In the genomic region with DNA sequence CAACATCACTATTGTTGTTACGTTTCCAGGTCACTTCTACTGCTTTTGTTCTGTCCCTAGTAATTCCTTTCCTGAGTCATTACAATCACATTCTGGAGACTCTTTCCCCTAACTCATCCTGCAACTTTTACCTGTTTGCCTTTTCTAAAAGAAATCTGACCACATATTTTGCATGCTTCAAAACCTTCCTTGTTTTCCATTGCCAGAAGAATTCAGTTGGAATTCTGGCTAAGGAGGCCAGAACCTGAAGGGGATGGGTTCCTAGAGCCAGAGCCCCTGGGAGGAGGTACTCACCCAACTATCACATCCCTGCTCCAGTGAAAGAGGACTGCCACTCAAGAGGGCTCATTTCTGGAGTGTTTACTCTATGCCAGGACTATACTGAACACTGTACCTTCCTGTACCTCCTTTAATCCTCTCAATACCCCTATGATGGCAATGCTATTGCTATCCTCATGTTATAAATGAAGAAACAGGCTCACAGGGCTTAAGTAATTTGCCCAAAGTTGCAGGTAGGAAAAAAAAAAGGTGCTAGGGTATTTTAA, we compare ENCODE assay signal across 21 cellular contexts. TPM values are rescaled to one million over a fixed set of nuclear protein-coding genes. Genes with fewer than 3 reads are reported as not detected.
A peak's percentile ranks its signal among the peaks of the same experiment; 100 is the strongest.
DNase-seq lines count a peak whose midpoint lies in the region; ATAC-seq and TF ChIP-seq lines count a peak whose summit lies in the region.
"Had no signal": no experiment of that assay in that cellular context is flagged by ENCODE, and none has a peak within 500 bp of the region (broad histone marks: within the 10 kb centered on the region; RNA-seq: fewer than 3 reads in every experiment).

No MANE protein-coding gene starts in this region.

- intact Hi-C loops in activated CD4-positive, alpha-beta T cell treated with anti-CD3 and anti-CD28 coated beads, Interleukin-2, amount 10 ng/mL, durations not matched to agents 24 days and 14 days (cut with micrococcal nuclease) = loop anchor here (5.0 to 10.0 kb wide), 5 partner anchors 44 to 651 kb away; partner anchors contain the start of gene MAST4
- intact Hi-C loops in OCI-LY7 (cut with micrococcal nuclease; ENCODE audit: unreplicated experiment) = loop anchor here (5.0 kb wide), 1 partner anchor 149 kb away; no protein-coding TSS in a partner anchor

- ATAC-seq in foreskin keratinocyte = no peak
- no peak for ATAC-seq in stimulated activated naive B cell treated with anti-CD40 and anti-IgM and Interleukin-4, amounts not matched to agents 10 μg/mL and 1 μg/mL and 100 μg/mL, for 72 hours (replicated peaks)
- ATAC-seq in HG03039 (IDR thresholded peaks at IDR 0.05; ENCODE audit: unreplicated experiment) = no peak
- no peak for ATAC-seq in GM18511 (IDR thresholded peaks at IDR 0.05; ENCODE audit: unreplicated experiment)
- ATAC-seq: K562 had no signal

- peak; percentile 46 for DNase-seq in activated CD4-positive, alpha-beta T cell treated with anti-CD3 and anti-CD28 coated beads, Interleukin-2, amount 10 ng/mL, durations not matched to agents 24 days and 14 days
- no peak for DNase-seq in activated CD4-positive, alpha-beta T cell treated with anti-CD3 and anti-CD28 coated beads, Interleukin-2, amount 10 ng/mL, durations not matched to agents 7 days and 5 days
- DNase-seq in OCI-LY7 (ENCODE audit: low spot score) (no peak), foreskin keratinocyte (peak; percentile 49 to 76), HK-2 (ENCODE audit: unreplicated experiment) (no peak)
- no peak for DNase-seq in stimulated activated naive B cell treated with anti-CD40 and anti-IgM and Interleukin-4, amounts not matched to agents 10 μg/mL and 1 μg/mL and 100 μg/mL, for 72 hours
- DNase-seq: central memory CD4-positive, alpha-beta T cell; COR-L47; glutamatergic neuron; mesendoderm; NCI-H1436 treated with DMSO at 0.1 percent for 48 hours; NCI-H2171 treated with DMSO at 0.1 percent for 48 hours; NCI-H526 treated with DMSO at 0.1 percent for 48 hours; retina; small intestine; T-helper 17 cell had no signal

- TF ChIP-seq CTCF in OCI-LY7 (conservative IDR thresholded peaks at IDR 0.05; ENCODE audit: low read length) = no peak
- TF ChIP-seq CTCF in foreskin keratinocyte (conservative IDR thresholded peaks at IDR 0.05) = no peak

- H3K9me3 ChIP-seq in OCI-LY7 (ENCODE audit: low read length) = peaks cover 10% of the 10 kb centered on the region; the same call in 1 of the 2 replicates

- H3K4me1 ChIP-seq in OCI-LY7 (ENCODE audit: insufficient read depth, low read length, poor library complexity, severe bottlenecking) = peaks cover 19% of the 10 kb centered on the region
- peaks cover 16% of the 10 kb centered on the region for H3K4me1 ChIP-seq in foreskin keratinocyte
- H3K4me1 ChIP-seq: vagina had no signal

- no peak overlapping the region for H3K4me3 ChIP-seq in OCI-LY7 (ENCODE audit: low read depth, low read length, poor library complexity, severe bottlenecking)
- H3K4me3 ChIP-seq: K562, vagina had no signal

- no peaks in the 10 kb centered on the region for H3K36me3 ChIP-seq in OCI-LY7 (ENCODE audit: insufficient read depth, low read length)
- H3K36me3 ChIP-seq: vagina had no signal

- no peaks in the 10 kb centered on the region for H3K9me2 ChIP-seq in OCI-LY7 (ENCODE audit: insufficient read depth, low read length)

- CTCF ChIA-PET in activated CD4-positive, alpha-beta T cell treated with anti-CD3 and anti-CD28 coated beads, Interleukin-2, amount 10 ng/mL, durations not matched to agents 7 days and 5 days (lab: Charles Lee) = no interaction called here
- CTCF ChIA-PET in OCI-LY7 (lab: Charles Lee; ENCODE audit: unreplicated experiment) = no interaction called here

- H3K9me3 Mint-ChIP-seq in activated CD4-positive, alpha-beta T cell treated with anti-CD3 and anti-CD28 coated beads, Interleukin-2, amount 10 ng/mL, durations not matched to agents 24 days and 14 days = peaks cover 9% of the 10 kb centered on the region
- H3K9me3 Mint-ChIP-seq in activated CD4-positive, alpha-beta T cell treated with anti-CD3 and anti-CD28 coated beads, Interleukin-2, amount 10 ng/mL, durations not matched to agents 7 days and 5 days = peaks cover 4% of the 10 kb centered on the region
- peaks cover 7 to 11% of the 10 kb centered on the region in 2 donors for H3K9me3 Mint-ChIP-seq in stimulated activated naive B cell treated with anti-CD40 and anti-IgM and Interleukin-4, amounts not matched to agents 10 μg/mL and 1 μg/mL and 100 μg/mL, for 72 hours

- H3K27ac Mint-ChIP-seq in activated CD4-positive, alpha-beta T cell treated with anti-CD3 and anti-CD28 coated beads, Interleukin-2, amount 10 ng/mL, durations not matched to agents 24 days and 14 days = peak overlapping the region; percentile 6
- H3K27ac Mint-ChIP-seq in activated CD4-positive, alpha-beta T cell treated with anti-CD3 and anti-CD28 coated beads, Interleukin-2, amount 10 ng/mL, durations not matched to agents 7 days and 5 days = no peak overlapping the region
- peak overlapping the region; percentile 90 for H3K27ac Mint-ChIP-seq in stimulated activated naive B cell treated with anti-CD40 and anti-IgM and Interleukin-4, amounts not matched to agents 10 μg/mL and 1 μg/mL and 100 μg/mL, for 72 hours
- H3K27ac Mint-ChIP-seq: dendritic cell treated with granulocyte-macrophage colony-stimulating factor and Interleukin-4, amounts not matched to agents 40 ng/mL and 50 ng/mL, for 4 days; T-helper 17 cell had no signal

- H3K27me3 Mint-ChIP-seq in activated CD4-positive, alpha-beta T cell treated with anti-CD3 and anti-CD28 coated beads, Interleukin-2, amount 10 ng/mL, durations not matched to agents 24 days and 14 days = no peaks in the 10 kb centered on the region
- H3K27me3 Mint-ChIP-seq in activated CD4-positive, alpha-beta T cell treated with anti-CD3 and anti-CD28 coated beads, Interleukin-2, amount 10 ng/mL, durations not matched to agents 7 days and 5 days = peaks cover 7% of the 10 kb centered on the region
- no peaks in the 10 kb centered on the region for H3K27me3 Mint-ChIP-seq in stimulated activated naive B cell treated with anti-CD40 and anti-IgM and Interleukin-4, amounts not matched to agents 10 μg/mL and 1 μg/mL and 100 μg/mL, for 72 hours
- H3K27me3 Mint-ChIP-seq: dendritic cell treated with granulocyte-macrophage colony-stimulating factor and Interleukin-4, amounts not matched to agents 40 ng/mL and 50 ng/mL, for 4 days had no signal

- peaks cover 22% of the 10 kb centered on the region for H3K4me1 Mint-ChIP-seq in activated CD4-positive, alpha-beta T cell treated with anti-CD3 and anti-CD28 coated beads, Interleukin-2, amount 10 ng/mL, durations not matched to agents 24 days and 14 days
- peaks cover 19% of the 10 kb centered on the region for H3K4me1 Mint-ChIP-seq in activated CD4-positive, alpha-beta T cell treated with anti-CD3 and anti-CD28 coated beads, Interleukin-2, amount 10 ng/mL, durations not matched to agents 7 days and 5 days
- H3K4me1 Mint-ChIP-seq in stimulated activated naive B cell treated with anti-CD40 and anti-IgM and Interleukin-4, amounts not matched to agents 10 μg/mL and 1 μg/mL and 100 μg/mL, for 72 hours = peaks cover 24 to 32% of the 10 kb centered on the region in 2 donors

- no peaks in the 10 kb centered on the region for H4K20me1 ChIP-seq in OCI-LY7 (ENCODE audit: insufficient read depth, low read length)

- H3K79me2 ChIP-seq in OCI-LY7 (ENCODE audit: insufficient read depth, low read depth, low read length) = no peaks in the 10 kb centered on the region

- no TSS peak for BruUV-seq in OCI-LY7 (replicated peaks; lab: Mats Ljungman, UMichigan)

- H3K27ac ChIP-seq in OCI-LY7 (ENCODE audit: low read depth, low read length, poor library complexity, severe bottlenecking) = no peak overlapping the region
- H3K27ac ChIP-seq in foreskin keratinocyte = peak overlapping the region; percentile 82
- H3K27ac ChIP-seq: vagina had no signal

- H2AFZ ChIP-seq in OCI-LY7 (ENCODE audit: low read length) = peak overlapping the region; percentile 60

- H3K4me2 ChIP-seq in OCI-LY7 (ENCODE audit: low read length) = peak overlapping the region; percentile 49

- H3K4me3 Mint-ChIP-seq in activated CD4-positive, alpha-beta T cell treated with anti-CD3 and anti-CD28 coated beads, Interleukin-2, amount 10 ng/mL, durations not matched to agents 24 days and 14 days = no peak overlapping the region
- H3K4me3 Mint-ChIP-seq in activated CD4-positive, alpha-beta T cell treated with anti-CD3 and anti-CD28 coated beads, Interleukin-2, amount 10 ng/mL, durations not matched to agents 7 days and 5 days = no peak overlapping the region
- H3K4me3 Mint-ChIP-seq in stimulated activated naive B cell treated with anti-CD40 and anti-IgM and Interleukin-4, amounts not matched to agents 10 μg/mL and 1 μg/mL and 100 μg/mL, for 72 hours = no peak overlapping the region
- H3K4me3 Mint-ChIP-seq: dendritic cell treated with granulocyte-macrophage colony-stimulating factor and Interleukin-4, amounts not matched to agents 40 ng/mL and 50 ng/mL, for 4 days; T-helper 17 cell had no signal

- no peaks in the 10 kb centered on the region for H3K27me3 ChIP-seq in foreskin keratinocyte
- H3K27me3 ChIP-seq: vagina had no signal

- no peaks in the 10 kb centered on the region for H3K36me3 Mint-ChIP-seq in activated CD4-positive, alpha-beta T cell treated with anti-CD3 and anti-CD28 coated beads, Interleukin-2, amount 10 ng/mL, durations not matched to agents 24 days and 14 days (ENCODE audit: low read depth)
- no peaks in the 10 kb centered on the region for H3K36me3 Mint-ChIP-seq in activated CD4-positive, alpha-beta T cell treated with anti-CD3 and anti-CD28 coated beads, Interleukin-2, amount 10 ng/mL, durations not matched to agents 7 days and 5 days (ENCODE audit: low read depth)
- H3K36me3 Mint-ChIP-seq in stimulated activated naive B cell treated with anti-CD40 and anti-IgM and Interleukin-4, amounts not matched to agents 10 μg/mL and 1 μg/mL and 100 μg/mL, for 72 hours = peaks cover 0 to 12% of the 10 kb centered on the region in 2 donors

- POLR2A ChIA-PET in activated CD4-positive, alpha-beta T cell treated with anti-CD3 and anti-CD28 coated beads, Interleukin-2, amount 10 ng/mL, durations not matched to agents 7 days and 5 days (lab: Charles Lee) = no interaction called here
- POLR2A ChIA-PET in OCI-LY7 (lab: Charles Lee) = interaction anchor here (0.5 kb wide), 1 partner anchor 214 kb away, joined by 3 read pairs; no protein-coding TSS in a partner anchor

RNA-seq across cellular contexts. Expression of gene MAST4, which starts 42.8 kb away (rescaled TPM):
- 16.1 and 18.3 TPM in 2 replicates for total RNA-seq in activated CD4-positive, alpha-beta T cell treated with anti-CD3 and anti-CD28 coated beads, Interleukin-2, amount 10 ng/mL, durations not matched to agents 24 days and 14 days
- total RNA-seq in activated CD4-positive, alpha-beta T cell treated with anti-CD3 and anti-CD28 coated beads, Interleukin-2, amount 10 ng/mL, durations not matched to agents 7 days and 5 days = 10 to 100 TPM; 23.5 to 25.8 TPM
- 0.85 and 1.3 TPM in 2 replicates for total RNA-seq in OCI-LY7 (2014; rRNA removed; shearing (Covaris generic))
- total RNA-seq in OCI-LY7 (2022) (17.1 and 21.9 TPM in 2 replicates), foreskin keratinocyte (26.4 and 28.3 TPM in 2 replicates)
- 3.2 and 3.5 TPM in 2 replicates for polyA plus RNA-seq in foreskin keratinocyte

Comparison
In these comparisons a context has a peak if more than half of its experiments do, and no peak if none do; other contexts are left out.
1. DNase-seq: peak in activated CD4-positive, alpha-beta T cell treated with anti-CD3 and anti-CD28 coated beads, Interleukin-2, amount 10 ng/mL, durations not matched to agents 24 days and 14 days (single experiment) and foreskin keratinocyte (2 of 2); none in activated CD4-positive, alpha-beta T cell treated with anti-CD3 and anti-CD28 coated beads, Interleukin-2, amount 10 ng/mL, durations not matched to agents 7 days and 5 days (single experiment), OCI-LY7 (single experiment), stimulated activated naive B cell treated with anti-CD40 and anti-IgM and Interleukin-4, amounts not matched to agents 10 μg/mL and 1 μg/mL and 100 μg/mL, for 72 hours (single experiment) and HK-2 (single experiment).